In genomic region chr12:85688837-85689236, GRCh38 we compare ENCODE assay signal across 21 cellular contexts.
A peak's percentile ranks its signal among the peaks of the same experiment; 100 is the strongest.
DNase-seq lines count a peak whose midpoint lies in the region; ATAC-seq and TF ChIP-seq lines count a peak whose summit lies in the region.
"Had no signal": no experiment of that assay in that cellular context is flagged by ENCODE, and none has a peak within 500 bp of the region (broad histone marks: within the 10 kb centered on the region; RNA-seq: fewer than 3 reads in every experiment).

No MANE protein-coding gene starts in this region.

- no peak for TF ChIP-seq EP300 in tibial nerve (IDR thresholded peaks at IDR 0.05)

- peak overlapping the region in 3 of 4 donors; percentile 6 to 67 (median 63) for H3K27ac ChIP-seq in body of pancreas
- no peak overlapping the region for H3K27ac ChIP-seq in ascending aorta
- H3K27ac ChIP-seq in SJCRH30, result no peak overlapping the region
- no peak overlapping the region for H3K27ac ChIP-seq in tibial nerve
- H3K27ac ChIP-seq: adrenal gland, PC-9 had no signal

- H3K27me3 ChIP-seq in body of pancreas (no peaks in the 10 kb centered on the region), ascending aorta (no peaks in the 10 kb centered on the region), SJCRH30 (no peaks in the 10 kb centered on the region), tibial nerve (no peaks in the 10 kb centered on the region)
- H3K27me3 ChIP-seq: adrenal gland, stomach had no signal

- no peaks in the 10 kb centered on the region for H3K9me3 ChIP-seq in body of pancreas
- H3K9me3 ChIP-seq in ascending aorta, result no peaks in the 10 kb centered on the region
- H3K9me3 ChIP-seq in SJCRH30 (replicated peaks), result no peaks in the 10 kb centered on the region
- H3K9me3 ChIP-seq in tibial nerve, result no peaks in the 10 kb centered on the region
- H3K9me3 ChIP-seq: adrenal gland, stomach had no signal

- no peak for TF ChIP-seq POLR2A in body of pancreas (IDR thresholded peaks at IDR 0.05)
- no peak for TF ChIP-seq POLR2A in tibial nerve (IDR thresholded peaks at IDR 0.05)

- DNase-seq in HT-29 (ENCODE audit: low spot score) (peak; percentile 30), body of pancreas (no peak), kidney tubule cell (ENCODE audit: low spot score) (peak; percentile 45), renal cortical epithelial cell (ENCODE audit: low read depth) (peak; percentile 83), ascending aorta (ENCODE audit: low spot score in 2 of 2) (no peak), SJCRH30 (no peak), tibial nerve (ENCODE audit: low spot score in 2 of 2) (no peak), NCI-H1105 (lab: John Stamatoyannopoulos, UW) (no peak)
- DNase-seq: activated CD4-positive, alpha-beta T cell treated with anti-CD3 and anti-CD28 coated beads, Interleukin-2, amount 50 U/mL, for 1 hour; activated CD8-positive, alpha-beta memory T cell treated with anti-CD3 and anti-CD28 coated beads, Interleukin-2, amount 50 U/mL, for 48 hours; activated effector memory CD4-positive, alpha-beta T cell treated with Interleukin-2 at 50 U/mL for 16 hours; adrenal gland; CD8-positive, alpha-beta memory T cell; erythroblast; left colon; NCI-H748 treated with DMSO at 0.1 percent for 48 hours; retina; stimulated activated CD4-positive, alpha-beta T cell treated with anti-CD3 and anti-CD28 coated beads, Interleukin-12 subunit alpha, Interleukin-12 subunit beta, amount 100 ng/mL, for 4 hours; stomach; T-helper 17 cell had no signal

- H3K4me1 ChIP-seq in body of pancreas, result no peaks in the 10 kb centered on the region
- no peaks in the 10 kb centered on the region for H3K4me1 ChIP-seq in ascending aorta
- H3K4me1 ChIP-seq in SJCRH30, result no peaks in the 10 kb centered on the region
- H3K4me1 ChIP-seq in tibial nerve, result no peaks in the 10 kb centered on the region
- H3K4me1 ChIP-seq: adrenal gland, stomach had no signal

- TF ChIP-seq CTCF in body of pancreas (IDR thresholded peaks at IDR 0.05), result no peak
- TF ChIP-seq CTCF in ascending aorta (IDR thresholded peaks at IDR 0.05), result no peak
- TF ChIP-seq CTCF in tibial nerve (IDR thresholded peaks at IDR 0.05), result no peak

- peak; percentile 84 for ATAC-seq in body of pancreas
- ATAC-seq: left colon, T-helper 17 cell had no signal

- 48 to 60% methylated on average over 1 of the region's 1 CpG for WGBS in body of pancreas, 2 donors
- 33 to 34% methylated on average over 1 of the region's 1 CpG for WGBS in tibial nerve, 2 donors

- H3K36me3 ChIP-seq in body of pancreas (replicated peaks in 1 of 2; ENCODE audit: insufficient read depth in 1 of 2, low read depth in 2 of 2) (no peaks in the 10 kb centered on the region), ascending aorta (no peaks in the 10 kb centered on the region), SJCRH30 (no peaks in the 10 kb centered on the region), tibial nerve (no peaks in the 10 kb centered on the region)
- H3K36me3 ChIP-seq: adrenal gland, stomach had no signal

- intact Hi-C loops in body of pancreas (cut with DNase I) (no loop called here), ascending aorta (cut with DNase I) (no loop called here)

- H3K4me3 ChIP-seq in body of pancreas (no peak overlapping the region), ascending aorta (no peak overlapping the region), SJCRH30 (no peak overlapping the region), tibial nerve (no peak overlapping the region)
- H3K4me3 ChIP-seq: adrenal gland, PC-9, stomach had no signal

Comparison
In these comparisons a context has a peak if more than half of its experiments do, and no peak if none do; other contexts are left out.
1. DNase-seq: peak in HT-29 (single experiment), kidney tubule cell (single experiment) and renal cortical epithelial cell (single experiment); none in body of pancreas (0 of 4), ascending aorta (0 of 2), SJCRH30 (0 of 2), tibial nerve (0 of 2) and NCI-H1105 (single experiment).
2. H3K27ac ChIP-seq: peak in body of pancreas (3 of 4); none in ascending aorta (0 of 2), SJCRH30 (single experiment) and tibial nerve (0 of 4).